In the genomic region with DNA sequence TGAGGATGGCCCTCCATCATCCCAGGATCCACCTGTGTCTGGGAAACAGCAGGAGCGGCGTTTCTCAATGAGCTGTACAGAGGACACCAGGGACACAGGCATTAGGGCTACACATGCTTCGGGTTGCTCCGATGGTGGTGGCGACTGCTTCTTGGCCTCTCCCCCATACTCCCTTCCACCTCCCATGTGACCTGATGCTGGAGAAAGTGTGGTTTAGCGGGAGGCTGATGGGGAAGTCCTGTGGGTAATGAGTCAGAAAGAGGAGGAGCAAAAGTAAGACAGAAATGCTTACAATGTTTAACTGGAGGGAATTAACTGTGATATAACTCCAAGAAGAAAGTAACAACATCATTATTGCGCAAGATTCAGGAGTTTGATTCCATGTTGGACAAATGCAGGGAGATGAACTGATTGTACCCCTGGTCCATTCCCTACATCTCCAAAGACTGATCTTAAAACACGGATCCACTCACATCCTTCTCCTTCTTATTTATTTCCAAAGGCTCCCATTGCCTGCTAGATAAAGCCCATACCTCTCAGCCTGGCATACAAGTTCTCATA, we compare ENCODE assay signal across 9 cellular contexts.
DNase-seq lines count a peak whose midpoint lies in the region; ATAC-seq and TF ChIP-seq lines count a peak whose summit lies in the region.
"Had no signal": no experiment of that assay in that cellular context is flagged by ENCODE, and none has a peak within 500 bp of the region (broad histone marks: within the 10 kb centered on the region; RNA-seq: fewer than 3 reads in every experiment).

No MANE protein-coding gene starts in this region.

- no peak overlapping the region for H3K27ac ChIP-seq in brain microvascular endothelial cell
- H3K27ac ChIP-seq: parathyroid adenoma had no signal

- H3K27me3 ChIP-seq in brain microvascular endothelial cell (replicated peaks): no peaks in the 10 kb centered on the region

- ATAC-seq in GM19455 (IDR thresholded peaks at IDR 0.05; ENCODE audit: unreplicated experiment) (no peak), HG03025 (IDR thresholded peaks at IDR 0.05; ENCODE audit: low FRiP score, unreplicated experiment) (no peak), GM21381 (IDR thresholded peaks at IDR 0.05; ENCODE audit: unreplicated experiment) (no peak)

- no peak for TF ChIP-seq CTCF in brain microvascular endothelial cell (IDR thresholded peaks at IDR 0.05; ENCODE audit: low read depth, low read length, missing control alignments)

- H3K36me3 ChIP-seq in brain microvascular endothelial cell (replicated peaks): no peaks in the 10 kb centered on the region

- peak; percentile 56 for DNase-seq in stimulated activated CD4-positive, alpha-beta T cell treated with anti-CD3 and anti-CD28 coated beads, Interleukin-15, amount 100 ng/mL, for 24 hours
- DNase-seq in stimulated activated CD4-positive, alpha-beta T cell treated with anti-CD3 and anti-CD28 coated beads, Interleukin-12 subunit alpha, Interleukin-12 subunit beta, amount 100 ng/mL, for 4 hours: no peak
- DNase-seq in KG1 (lab: John Stamatoyannopoulos, UW): peak; percentile 59
- peak; percentile 68 for DNase-seq in brain microvascular endothelial cell
- no peak for DNase-seq in globus pallidus (ENCODE audit: low spot score)

- in situ Hi-C loops in brain microvascular endothelial cell (cut with HindIII; ENCODE audit: low pct_ligation_motif_present, low sequenced_read_pairs): no loop called here

- H3K4me3 ChIP-seq in brain microvascular endothelial cell (ENCODE audit: low read depth, low read length): no peak overlapping the region

Comparison
In these comparisons a context has a peak if more than half of its experiments do, and no peak if none do; other contexts are left out.
1. DNase-seq: peak in stimulated activated CD4-positive, alpha-beta T cell treated with anti-CD3 and anti-CD28 coated beads, Interleukin-15, amount 100 ng/mL, for 24 hours (single experiment), KG1 (single experiment) and brain microvascular endothelial cell (single experiment); none in stimulated activated CD4-positive, alpha-beta T cell treated with anti-CD3 and anti-CD28 coated beads, Interleukin-12 subunit alpha, Interleukin-12 subunit beta, amount 100 ng/mL, for 4 hours (single experiment) and globus pallidus (single experiment).